In genomic region chr4:57426779-57427395, GRCh38 we compare ENCODE assay signal across 8 cellular contexts.
A peak's percentile ranks its signal among the peaks of the same experiment; 100 is the strongest.
DNase-seq lines count a peak whose midpoint lies in the region; ATAC-seq and TF ChIP-seq lines count a peak whose summit lies in the region.

No MANE protein-coding gene starts in this region.

- H3K4me3 ChIP-seq in left ventricle myocardium inferior: no peak overlapping the region

- H3K4me1 ChIP-seq in left ventricle myocardium inferior: peaks cover 3% of the 10 kb centered on the region

- no peak overlapping the region for H3K27ac ChIP-seq in left ventricle myocardium inferior (replicated peaks)

- peaks cover 3% of the 10 kb centered on the region for H3K27me3 ChIP-seq in left ventricle myocardium inferior (ENCODE audit: low read depth)

- peak; percentile 56 for DNase-seq in Caki2 (ENCODE audit: low read depth)
- DNase-seq in NCI-H510A (lab: John Stamatoyannopoulos, UW): peak; percentile 39
- peak; percentile 48 for DNase-seq in activated naive CD8-positive, alpha-beta T cell treated with anti-CD3 and anti-CD28 coated beads, Interleukin-2, amount 50 U/mL, for 24 hours
- DNase-seq in left ventricle myocardium inferior: peak; percentile 55
- peak; percentile 82 for DNase-seq in retina
- DNase-seq in NCI-H128 (lab: John Stamatoyannopoulos, UW; ENCODE audit: unreplicated experiment): no peak

- H3K27ac Mint-ChIP-seq in activated naive CD8-positive, alpha-beta T cell treated with anti-CD3 and anti-CD28 coated beads, Interleukin-2, amount 50 U/mL, for 24 hours: no peak overlapping the region

- ATAC-seq in GM18909 (IDR thresholded peaks at IDR 0.05; ENCODE audit: poor library complexity, unreplicated experiment): peak; percentile 80
- ATAC-seq in HG03196 (IDR thresholded peaks at IDR 0.05; ENCODE audit: unreplicated experiment): peak; percentile 89
- ATAC-seq in activated naive CD8-positive, alpha-beta T cell treated with anti-CD3 and anti-CD28 coated beads, Interleukin-2, amount 50 U/mL, for 24 hours: no peak

- H3K36me3 ChIP-seq in left ventricle myocardium inferior: no peaks in the 10 kb centered on the region

- H3K9me3 ChIP-seq in left ventricle myocardium inferior (replicated peaks): no peaks in the 10 kb centered on the region

- no peaks in the 10 kb centered on the region for H3K27me3 Mint-ChIP-seq in activated naive CD8-positive, alpha-beta T cell treated with anti-CD3 and anti-CD28 coated beads, Interleukin-2, amount 50 U/mL, for 24 hours

- in situ Hi-C loops in Caki2 (cut with HindIII; ENCODE audit: low pct_unique_long_range_greater_than_20kb, low sequenced_read_pairs): no loop called here

- TF ChIP-seq CTCF in left ventricle myocardium inferior (IDR thresholded peaks at IDR 0.05; ENCODE audit: borderline replicate concordance): peak; percentile 66

- H3K36me3 Mint-ChIP-seq in activated naive CD8-positive, alpha-beta T cell treated with anti-CD3 and anti-CD28 coated beads, Interleukin-2, amount 50 U/mL, for 24 hours (ENCODE audit: low read depth): no peaks in the 10 kb centered on the region

- H3K4me3 Mint-ChIP-seq in activated naive CD8-positive, alpha-beta T cell treated with anti-CD3 and anti-CD28 coated beads, Interleukin-2, amount 50 U/mL, for 24 hours: no peak overlapping the region

- no peaks in the 10 kb centered on the region for H3K4me1 Mint-ChIP-seq in activated naive CD8-positive, alpha-beta T cell treated with anti-CD3 and anti-CD28 coated beads, Interleukin-2, amount 50 U/mL, for 24 hours

- no peaks in the 10 kb centered on the region for H3K9me3 Mint-ChIP-seq in activated naive CD8-positive, alpha-beta T cell treated with anti-CD3 and anti-CD28 coated beads, Interleukin-2, amount 50 U/mL, for 24 hours

- intact Hi-C loops in left ventricle myocardium inferior (cut with micrococcal nuclease): no loop called here
